Comparison of ENCODE assay signal across 8 cellular contexts in the genomic region with DNA sequence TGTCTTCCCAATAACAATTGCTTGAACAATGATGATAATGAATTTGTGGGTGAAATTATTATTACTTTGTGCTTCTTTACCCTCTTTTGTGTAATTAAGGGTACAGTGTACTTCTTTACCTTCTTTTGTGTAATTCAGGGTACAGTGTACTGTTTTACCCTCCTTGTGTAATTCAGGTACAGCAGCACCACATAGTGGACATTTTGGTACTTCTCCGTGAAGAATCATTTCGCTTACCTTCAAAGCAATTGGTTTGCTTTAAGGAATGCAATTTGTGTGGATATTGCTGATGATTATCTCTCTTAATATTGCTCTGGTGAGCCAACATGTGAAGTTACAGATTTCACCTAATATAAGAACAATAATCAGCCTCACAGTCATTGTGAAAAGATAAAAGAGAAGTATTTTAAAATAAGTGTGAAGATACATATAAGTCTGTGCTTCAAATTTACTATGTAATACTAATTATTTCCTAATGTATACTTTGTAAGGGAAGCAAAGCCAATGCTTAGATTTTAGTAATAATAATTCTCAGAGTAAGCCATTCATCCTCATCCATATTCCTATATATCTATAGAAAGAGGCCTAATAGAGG. TPM values are rescaled to one million over a fixed set of nuclear protein-coding genes. Genes with fewer than 3 reads are reported as not detected.
DNase-seq lines count a peak whose midpoint lies in the region; ATAC-seq and TF ChIP-seq lines count a peak whose summit lies in the region.

No MANE protein-coding gene starts in this region.

- 2 to 7% (median 5%) methylated on average over 2 of the region's 2 CpGs for whole genome bisulfite sequencing in ovary, 3 donors

- in situ Hi-C loops in ACHN (cut with HindIII; ENCODE audit: low pct_ligation_motif_present, low pct_unique_long_range_greater_than_20kb, low sequenced_read_pairs) = no loop called here

- no peaks in the 10 kb centered on the region for H4K20me1 ChIP-seq in GM23338 (replicated peaks; ENCODE audit: insufficient read depth)

- H3K9me2 ChIP-seq in GM23338 (ENCODE audit: insufficient read depth) = no peaks in the 10 kb centered on the region

- H3K27ac ChIP-seq in GM23338 (ENCODE audit: low read depth) (no peak overlapping the region), ovary (no peak overlapping the region)

- H3K4me1 Mint-ChIP-seq in GM23338 (peaks cover 24% of the 10 kb centered on the region), T-helper 17 cell (peaks cover 3% of the 10 kb centered on the region)

- no peaks in the 10 kb centered on the region for H3K79me2 ChIP-seq in GM23338 (replicated peaks; ENCODE audit: insufficient read depth)

- no peak overlapping the region for H3K4me3 Mint-ChIP-seq in GM23338
- H3K4me3 Mint-ChIP-seq in T-helper 17 cell = no peak overlapping the region

- TF ChIP-seq CTCF in GM23338 (conservative IDR thresholded peaks at IDR 0.05; ENCODE audit: low read depth in 2 of 2) (peak; percentile 91 to 92), LNCAP (IDR thresholded peaks at IDR 0.05) (peak; percentile 71), ovary (IDR thresholded peaks at IDR 0.05) (peak; percentile 21 to 42 (median 22))

- no peak overlapping the region for H3K27ac Mint-ChIP-seq in GM23338
- H3K27ac Mint-ChIP-seq in T-helper 17 cell = no peak overlapping the region

- H2AFZ ChIP-seq in GM23338 = no peak overlapping the region

- H3K4me3 ChIP-seq in GM23338 = no peak overlapping the region
- no peak overlapping the region for H3K4me3 ChIP-seq in ovary

- no peak for TF ChIP-seq POLR2A in ovary (IDR thresholded peaks at IDR 0.05)

- no peaks in the 10 kb centered on the region for H3K36me3 Mint-ChIP-seq in GM23338 (ENCODE audit: low read depth)
- peaks cover 5% of the 10 kb centered on the region for H3K36me3 Mint-ChIP-seq in T-helper 17 cell (ENCODE audit: low read depth)

- no peaks in the 10 kb centered on the region for H3K9me3 Mint-ChIP-seq in GM23338

- DNase-seq in ACHN (peak; percentile 52), ELR (ENCODE audit: low read depth) (peak; percentile 59), GM23338 (ENCODE audit: low spot score) (peak; percentile 83), T-helper 17 cell (no peak), fibroblast of the conjunctiva (ENCODE audit: low read depth) (peak; percentile 55), ovary (no peak), 8988T (no peak)

- H3K4me2 ChIP-seq in GM23338 = no peak overlapping the region

- H3K9me3 ChIP-seq in T-helper 17 cell (ENCODE audit: control insufficient read depth, low read length, poor library complexity, severe bottlenecking) (no peaks in the 10 kb centered on the region), ovary (no peaks in the 10 kb centered on the region)

- H3K27me3 Mint-ChIP-seq in GM23338 (ENCODE audit: insufficient read depth, low read depth, poor library complexity) (peaks cover 2% of the 10 kb centered on the region), T-helper 17 cell (peaks cover 20% of the 10 kb centered on the region)

- no peaks in the 10 kb centered on the region for H3K36me3 ChIP-seq in GM23338 (ENCODE audit: insufficient read depth)
- no peaks in the 10 kb centered on the region for H3K36me3 ChIP-seq in ovary

- ATAC-seq in GM23338 = peak; percentile 82
- ATAC-seq in T-helper 17 cell = peak; percentile 81

- no peaks in the 10 kb centered on the region for H3F3A ChIP-seq in GM23338 (replicated peaks; ENCODE audit: low read depth)

- no peaks in the 10 kb centered on the region for H3K27me3 ChIP-seq in GM23338 (ENCODE audit: insufficient read depth)
- no peaks in the 10 kb centered on the region for H3K27me3 ChIP-seq in ovary

- H3K4me1 ChIP-seq in GM23338 (ENCODE audit: insufficient read depth) = peaks cover 21% of the 10 kb centered on the region; the same call in 1 of the 2 replicates
- no peaks in the 10 kb centered on the region for H3K4me1 ChIP-seq in ovary (ENCODE audit: insufficient read depth)

- no peak for TF ChIP-seq EP300 in ovary (IDR thresholded peaks at IDR 0.05)

- intact Hi-C loops in ovary (cut with DNase I) = loop anchor here (5.0 to 10.0 kb wide), 2 partner anchors 572 to 574 kb away; no protein-coding TSS in a partner anchor

TF ChIP-seq in GM23338, 12 proteins besides CTCF, POLR2A, EP300 and RAD21 (continues in another document):
- TF ChIP-seq NANOG (IDR thresholded peaks at IDR 0.05; ENCODE audit: borderline replicate concordance) (no peak), ZNF114 (CRISPR knock-in tag; IDR thresholded peaks at IDR 0.05) (no peak), POLR2AphosphoS5 (IDR thresholded peaks at IDR 0.05; ENCODE audit: low read depth) (no peak), ZNF331 (CRISPR knock-in tag; IDR thresholded peaks at IDR 0.05; ENCODE audit: low read depth) (no peak), EZH2phosphoT487 (IDR thresholded peaks at IDR 0.05; ENCODE audit: unreplicated experiment) (no peak), STAT1 (IDR thresholded peaks at IDR 0.05; ENCODE audit: unreplicated experiment) (no peak)
- TF ChIP-seq, protein P1, sequence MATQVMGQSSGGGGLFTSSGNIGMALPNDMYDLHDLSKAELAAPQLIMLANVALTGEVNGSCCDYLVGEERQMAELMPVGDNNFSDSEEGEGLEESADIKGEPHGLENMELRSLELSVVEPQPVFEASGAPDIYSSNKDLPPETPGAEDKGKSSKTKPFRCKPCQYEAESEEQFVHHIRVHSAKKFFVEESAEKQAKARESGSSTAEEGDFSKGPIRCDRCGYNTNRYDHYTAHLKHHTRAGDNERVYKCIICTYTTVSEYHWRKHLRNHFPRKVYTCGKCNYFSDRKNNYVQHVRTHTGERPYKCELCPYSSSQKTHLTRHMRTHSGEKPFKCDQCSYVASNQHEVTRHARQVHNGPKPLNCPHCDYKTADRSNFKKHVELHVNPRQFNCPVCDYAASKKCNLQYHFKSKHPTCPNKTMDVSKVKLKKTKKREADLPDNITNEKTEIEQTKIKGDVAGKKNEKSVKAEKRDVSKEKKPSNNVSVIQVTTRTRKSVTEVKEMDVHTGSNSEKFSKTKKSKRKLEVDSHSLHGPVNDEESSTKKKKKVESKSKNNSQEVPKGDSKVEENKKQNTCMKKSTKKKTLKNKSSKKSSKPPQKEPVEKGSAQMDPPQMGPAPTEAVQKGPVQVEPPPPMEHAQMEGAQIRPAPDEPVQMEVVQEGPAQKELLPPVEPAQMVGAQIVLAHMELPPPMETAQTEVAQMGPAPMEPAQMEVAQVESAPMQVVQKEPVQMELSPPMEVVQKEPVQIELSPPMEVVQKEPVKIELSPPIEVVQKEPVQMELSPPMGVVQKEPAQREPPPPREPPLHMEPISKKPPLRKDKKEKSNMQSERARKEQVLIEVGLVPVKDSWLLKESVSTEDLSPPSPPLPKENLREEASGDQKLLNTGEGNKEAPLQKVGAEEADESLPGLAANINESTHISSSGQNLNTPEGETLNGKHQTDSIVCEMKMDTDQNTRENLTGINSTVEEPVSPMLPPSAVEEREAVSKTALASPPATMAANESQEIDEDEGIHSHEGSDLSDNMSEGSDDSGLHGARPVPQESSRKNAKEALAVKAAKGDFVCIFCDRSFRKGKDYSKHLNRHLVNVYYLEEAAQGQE (IDR thresholded peaks at IDR 0.05; ENCODE audit: unreplicated experiment) = no peak
- TF ChIP-seq, protein P2, sequence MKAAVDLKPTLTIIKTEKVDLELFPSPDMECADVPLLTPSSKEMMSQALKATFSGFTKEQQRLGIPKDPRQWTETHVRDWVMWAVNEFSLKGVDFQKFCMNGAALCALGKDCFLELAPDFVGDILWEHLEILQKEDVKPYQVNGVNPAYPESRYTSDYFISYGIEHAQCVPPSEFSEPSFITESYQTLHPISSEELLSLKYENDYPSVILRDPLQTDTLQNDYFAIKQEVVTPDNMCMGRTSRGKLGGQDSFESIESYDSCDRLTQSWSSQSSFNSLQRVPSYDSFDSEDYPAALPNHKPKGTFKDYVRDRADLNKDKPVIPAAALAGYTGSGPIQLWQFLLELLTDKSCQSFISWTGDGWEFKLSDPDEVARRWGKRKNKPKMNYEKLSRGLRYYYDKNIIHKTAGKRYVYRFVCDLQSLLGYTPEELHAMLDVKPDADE (IDR thresholded peaks at IDR 0.05) = no peak

RNA-seq across cellular contexts. Expression of a gene that starts 27.2 kb away (rescaled TPM):
- total RNA-seq in GM23338 (2014; rRNA removed; shearing (Covaris generic)) = 30.1 and 32.8 TPM in 2 replicates
- polyA plus RNA-seq in GM23338 (2016; fragmentation: Nextera tagmentation; extraction: Ambion mirVana) = 9.2 and 9.4 TPM in 2 replicates
- total RNA-seq in T-helper 17 cell = 10 to 100 TPM; 37.8 to 39.5 TPM
- 10 to 100 TPM; 31.1 to 40.7 (median 33.8) TPM for total RNA-seq in ovary
- polyA plus RNA-seq in ovary = 10 to 100 TPM; 17.2 to 35.6 TPM

Comparison
In these comparisons a context has a peak if more than half of its experiments do, and no peak if none do; other contexts are left out.
1. DNase-seq: peak in ACHN (single experiment), ELR (single experiment), GM23338 (single experiment) and fibroblast of the conjunctiva (single experiment); none in T-helper 17 cell (0 of 3), ovary (0 of 5) and 8988T (single experiment).
2. CTCF ChIP-seq: peak in every context shown above with its lines; median percentile 92 in GM23338; 71 in LNCAP; 22 in ovary.